ENCODE assay signal across 9 cellular contexts in genomic region chr1:115838805-115839705, GRCh38. TPM values are rescaled to one million over a fixed set of nuclear protein-coding genes. Genes with fewer than 3 reads are reported as not detected.
A peak's percentile ranks its signal among the peaks of the same experiment; 100 is the strongest.
DNase-seq lines count a peak whose midpoint lies in the region; ATAC-seq, FAIRE-seq and TF ChIP-seq lines count a peak whose summit lies in the region.
"Had no signal": no experiment of that assay in that cellular context is flagged by ENCODE, and none has a peak within 500 bp of the region (broad histone marks: within the 10 kb centered on the region; RNA-seq: fewer than 3 reads in every experiment).

No MANE protein-coding gene starts in this region.

- 34% methylated on average over 61 of the region's 77 CpGs for WGBS in GM12878 (ENCODE audit: insufficient coverage, insufficient replicate concordance, low lambda C conversion rate, missing lambda C conversion rate)

- no peak overlapping the region for H3K27ac Mint-ChIP-seq in CD4-positive, alpha-beta memory T cell

- RAD21 ChIA-PET in GM12878 (lab: Charles Lee; ENCODE audit: unreplicated experiment), result no interaction called here

- H3K9ac ChIP-seq in HUES6 (ENCODE audit: low read length) (peak overlapping the region; percentile 54), GM12878 (ENCODE audit: control insufficient read depth, insufficient read depth, low read length) (no peak overlapping the region)

- peaks cover 10% of the 10 kb centered on the region for H3K4me1 ChIP-seq in CD4-positive, alpha-beta memory T cell (ENCODE audit: insufficient read depth, low read length)
- peaks cover 14% of the 10 kb centered on the region for H3K4me1 ChIP-seq in HUES6 (ENCODE audit: control insufficient read depth, insufficient read depth, low read length)
- H3K4me1 ChIP-seq in GM12878 (ENCODE audit: control insufficient read depth, insufficient read depth, low read length), result no peaks in the 10 kb centered on the region

- H3K27me3 Mint-ChIP-seq in CD4-positive, alpha-beta memory T cell, result peaks cover 35 to 46% of the 10 kb centered on the region in 2 donors

- peak; percentile 61 for ATAC-seq in GM12878

- DNase-seq in CD4-positive, alpha-beta memory T cell, result no peak
- DNase-seq in GM12878 (ENCODE audit: low read depth, low spot score) (no peak), islet precursor cell (peak; percentile 82), GM12892 (ENCODE audit: insufficient read length) (no peak), germinal center (ENCODE audit: low spot score) (no peak), NK-92 (lab: John Stamatoyannopoulos, UW; ENCODE audit: unreplicated experiment) (no peak)
- peak; percentile 29 for DNase-seq in stimulated activated CD8-positive, alpha-beta memory T cell treated with anti-CD3 and anti-CD28 coated beads, Interleukin-4, amount 100 ng/mL, for 48 hours

- H3K9me3 Mint-ChIP-seq in CD4-positive, alpha-beta memory T cell, result no peaks in the 10 kb centered on the region

- intact Hi-C loops in CD4-positive, alpha-beta memory T cell (cut with micrococcal nuclease), result no loop called here
- intact Hi-C loops in GM12878 (cut with micrococcal nuclease; ENCODE audit: unreplicated experiment), result no loop called here

- peak overlapping the region; percentile 23; the same call in 1 of the 2 replicates for H3K4me2 ChIP-seq in GM12878 (ENCODE audit: control insufficient read depth, insufficient read depth)

- CTCF ChIA-PET in CD4-positive, alpha-beta memory T cell (lab: Charles Lee; ENCODE audit: partially characterized antibody), result no interaction called here
- CTCF ChIA-PET in GM12878 (lab: Yijun Ruan, JAX), result no interaction called here

- H3K36me3 ChIP-seq in CD4-positive, alpha-beta memory T cell (ENCODE audit: insufficient read depth, low read length), result no peaks in the 10 kb centered on the region
- H3K36me3 ChIP-seq in HUES6 (ENCODE audit: control insufficient read depth, insufficient read depth, low read length) (no peaks in the 10 kb centered on the region), GM12878 (ENCODE audit: control insufficient read depth in 2 of 2, insufficient read depth in 2 of 2, low read length in 1 of 2) (no peaks in the 10 kb centered on the region)

- H3K79me2 ChIP-seq in GM12878 (ENCODE audit: control insufficient read depth, insufficient read depth, low read length), result no peaks in the 10 kb centered on the region

- H3K4me1 Mint-ChIP-seq in CD4-positive, alpha-beta memory T cell, result peaks cover 2 to 15% (median 7%) of the 10 kb centered on the region in 4 donors

- H3K36me3 Mint-ChIP-seq in CD4-positive, alpha-beta memory T cell, result no peaks in the 10 kb centered on the region

- peak overlapping the region in 7 of 8 donors; percentile 51 to 86 (median 71) for H3K4me3 Mint-ChIP-seq in CD4-positive, alpha-beta memory T cell

- TF ChIP-seq RAD21 in GM12878 (IDR thresholded peaks at IDR 0.05; ENCODE audit: insufficient read depth, low read depth, low read length), result no peak

- in situ Hi-C loops in GM12878 (cut with MboI), result no loop called here

- no peaks in the 10 kb centered on the region for H4K20me1 ChIP-seq in GM12878 (ENCODE audit: control insufficient read depth, insufficient read depth)

- H3K9me3 ChIP-seq in CD4-positive, alpha-beta memory T cell (ENCODE audit: control insufficient read depth in 1 of 2, low read length in 2 of 2), result no peaks in the 10 kb centered on the region
- H3K9me3 ChIP-seq in HUES6 (ENCODE audit: control insufficient read depth, insufficient read depth, low read depth, low read length), result no peaks in the 10 kb centered on the region; the same call in 1 of the 2 replicates
- H3K9me3 ChIP-seq in GM12878 (replicated peaks; ENCODE audit: control insufficient read depth, insufficient read depth, low read length), result no peaks in the 10 kb centered on the region; the same call in 2 of the 3 replicates

- H2AFZ ChIP-seq in GM12878 (ENCODE audit: control insufficient read depth, low read depth, low read length), result no peak overlapping the region; the same call in 1 of the 2 replicates

- H3K27ac ChIP-seq in CD4-positive, alpha-beta memory T cell (ENCODE audit: low read depth, low read length), result no peak overlapping the region
- H3K27ac ChIP-seq in HUES6 (ENCODE audit: low read depth, low read length), result peak overlapping the region; percentile 46; the same call in 1 of the 2 replicates
- H3K27ac ChIP-seq in GM12878 (ENCODE audit: control insufficient read depth, insufficient read depth), result no peak overlapping the region

- FAIRE-seq in GM12878 (lab: Jason Lieb, UNC), result no peak
- FAIRE-seq in GM12892 (lab: Jason Lieb, UNC), result no peak

- no peak for TF ChIP-seq CTCF in GM12878 (IDR thresholded peaks at IDR 0.05 in 2 of 3, conservative IDR thresholded peaks at IDR 0.05 in 1 of 3; ENCODE audit: control insufficient read depth in 2 of 3, extremely low read depth in 1 of 3, insufficient read depth in 1 of 3, low read depth in 3 of 3, low read length in 3 of 3)

- POLR2A ChIA-PET in CD4-positive, alpha-beta memory T cell (lab: Charles Lee; ENCODE audit: partially characterized antibody), result interaction anchor here (0.7 kb wide), 1 partner anchor 39 kb away, joined by 3 read pairs; no protein-coding TSS in a partner anchor
- POLR2A ChIA-PET in GM12878 (lab: Charles Lee), result no interaction called here

- peaks cover 27% of the 10 kb centered on the region for H3K27me3 ChIP-seq in CD4-positive, alpha-beta memory T cell (ENCODE audit: insufficient read depth, low read length)
- peaks cover 41% of the 10 kb centered on the region; the same call in 1 of the 2 replicates for H3K27me3 ChIP-seq in HUES6 (ENCODE audit: control insufficient read depth, insufficient read depth, low read length)
- H3K27me3 ChIP-seq in GM12878 (replicated peaks in 1 of 2; ENCODE audit: control insufficient read depth in 2 of 2, insufficient read depth in 2 of 2, low read length in 1 of 2), result peaks cover 10 to 21% of the 10 kb centered on the region in 2 experiments

- TF ChIP-seq EP300 in GM12878 (IDR thresholded peaks at IDR 0.05; ENCODE audit: borderline replicate concordance in 1 of 2, control insufficient read depth in 1 of 2, low read depth in 2 of 2, low read length in 2 of 2), result no peak

- H3K4me3 ChIP-seq in CD4-positive, alpha-beta memory T cell (ENCODE audit: low read length in 2 of 2), result no peak overlapping the region
- H3K4me3 ChIP-seq in HUES6 (ENCODE audit: low read depth, low read length) (peak overlapping the region; percentile 73), GM12878 (no peak overlapping the region)

- BruUV-seq in GM12878 (replicated peaks; lab: Mats Ljungman, UMichigan), result no TSS peak

- SMC1A ChIA-PET in GM12878 (lab: Charles Lee; ENCODE audit: uncharacterized antibody, unreplicated experiment), result interaction anchor here (1.2 kb wide), 1 partner anchor 14 kb away, joined by 3 read pairs; no protein-coding TSS in a partner anchor

- no peak for TF ChIP-seq POLR2A in GM12878 (IDR thresholded peaks at IDR 0.05; ENCODE audit: low read depth, low read length)
- no peak for TF ChIP-seq POLR2A in GM12892 (IDR thresholded peaks at IDR 0.05; ENCODE audit: low read depth, low read length)

TF ChIP-seq in GM12878, 131 proteins besides CTCF, POLR2A, EP300 and RAD21:
- TF ChIP-seq NR2C2 (IDR thresholded peaks at IDR 0.05; ENCODE audit: borderline replicate concordance, control insufficient read depth, insufficient read length, low read depth) (no peak), EGR1 (IDR thresholded peaks at IDR 0.05; ENCODE audit: borderline replicate concordance in 1 of 2, low read depth in 2 of 2, low read length in 2 of 2) (no peak), NR2C1 (IDR thresholded peaks at IDR 0.05) (no peak), YY1 (IDR thresholded peaks at IDR 0.05; ENCODE audit: low read depth, low read length) (no peak)

RNA-seq across cellular contexts. Expression of gene NHLH2, which starts 1.9 kb away (rescaled TPM):
- not detected for total RNA-seq in CD4-positive, alpha-beta memory T cell
- polyA plus RNA-seq in CD4-positive, alpha-beta memory T cell, result not detected
- total RNA-seq in GM12878 (2013; cell fraction: nucleolus; rRNA removed), result not detected in 2 replicates
- total RNA-seq in GM12878 (2014; rRNA removed) (not detected in 2 replicates), GM12878 (2014; rRNA removed; fragmentation: Illumina TruSeq; extraction: Trizol) (not detected in 2 replicates), GM12878 (2021) (not detected in 2 replicates)
- not detected for polyA plus RNA-seq in GM12878 (2011; ENCODE audit: low read depth)
- polyA plus RNA-seq in GM12878 (2011; rRNA removed) (0.03 TPM in 2 replicates), GM12878 (2014; fragmentation: Illumina TruSeq; extraction: Trizol) (0.01 TPM in 1 of 2 replicates, not detected in the other), GM12878 (2014; fragmentation: Nextera tagmentation; extraction: Ambion mirVana) (not detected), GM12878 (2014; rRNA removed) (0.08 TPM in 1 of 2 replicates, not detected in the other), GM12878 (2016; fragmentation: Nextera tagmentation; extraction: Ambion mirVana) (under 1 TPM in 1 of 2 experiments, not detected in 1; 0.06 TPM)
- not detected in 2 replicates for polyA plus RNA-seq in GM12878 (2011; cell fraction: cytosol; rRNA removed)
- polyA plus RNA-seq in GM12878 (2011; cell fraction: nucleus; rRNA removed), result 0.01 and 0.04 TPM in 2 replicates
- polyA plus RNA-seq in GM12878 (2012), result not detected in 2 replicates
- polyA minus RNA-seq in GM12878 (2011; rRNA and poly(A)+ RNA removed), result not detected in 2 replicates
- not detected in 2 replicates for polyA minus RNA-seq in GM12878 (2011; cell fraction: cytosol; rRNA and poly(A)+ RNA removed)
- not detected in 2 replicates for polyA minus RNA-seq in GM12878 (2011; cell fraction: nucleus; rRNA and poly(A)+ RNA removed)
- polyA plus RNA-seq in GM12892 (2012; ENCODE audit: missing spikeins), result not detected
- total RNA-seq: glomerular endothelial cell had no signal

Comparison
In these comparisons a context has a peak if more than half of its experiments do, and no peak if none do; other contexts are left out.
1. DNase-seq: peak in islet precursor cell (single experiment) and stimulated activated CD8-positive, alpha-beta memory T cell treated with anti-CD3 and anti-CD28 coated beads, Interleukin-4, amount 100 ng/mL, for 48 hours (single experiment); none in CD4-positive, alpha-beta memory T cell (0 of 5), GM12878 (single experiment), GM12892 (single experiment), germinal center (single experiment) and NK-92 (single experiment).